In genomic region chr7:57375783-57376182, GRCh38 we compare ENCODE assay signal across 22 cellular contexts.
"Had no signal": no experiment of that assay in that cellular context is flagged by ENCODE, and none has a peak within 500 bp of the region (broad histone marks: within the 10 kb centered on the region; RNA-seq: fewer than 3 reads in every experiment).

No MANE protein-coding gene starts in this region.

- FAIRE-seq: bronchial epithelial cell had no signal

- H3K4me3 Mint-ChIP-seq: activated CD8-positive, alpha-beta T cell treated with anti-CD3 and anti-CD28 coated beads, Interleukin-2, amount 10 ng/mL, durations not matched to agents 7 days and 5 days; activated naive CD8-positive, alpha-beta T cell treated with anti-CD3 and anti-CD28 coated beads, Interleukin-2, amount 10 ng/mL, durations not matched to agents 7 days and 5 days; T-helper 17 cell; WTC11 had no signal

- H3K27me3 ChIP-seq: Peyer's patch had no signal

- DNase-seq: activated CD4-positive, alpha-beta T cell treated with anti-CD3 and anti-CD28 coated beads for 48 hours; activated CD4-positive, alpha-beta T cell treated with anti-CD3 and anti-CD28 coated beads, Interleukin-2, amount 50 U/mL, for 4 hours; activated CD4-positive, CD25-positive, alpha-beta regulatory T cell treated with anti-CD3 and anti-CD28 coated beads, Interleukin-2, amount 50 U/mL, for 72 hours; activated CD8-positive, alpha-beta memory T cell treated with anti-CD3 and anti-CD28 coated beads, Interleukin-2, amount 50 U/mL, for 48 hours; activated CD8-positive, alpha-beta T cell treated with anti-CD3 and anti-CD28 coated beads, Interleukin-2, amount 10 ng/mL, durations not matched to agents 7 days and 5 days; activated naive CD4-positive, alpha-beta T cell treated with anti-CD3 and anti-CD28 coated beads, Interleukin-2, amount 50 U/mL, for 16 hours; activated naive CD8-positive, alpha-beta T cell treated with anti-CD3 and anti-CD28 coated beads, Interleukin-2, amount 10 ng/mL, durations not matched to agents 7 days and 5 days; activated T-cell treated with anti-CD3 and anti-CD28 coated beads, Interleukin-2, amount 50 U/mL, for 1 hour; NCI-H1092; NCI-H1930; NCI-H2107; NCI-H2171 treated with DMSO at 0.1 percent for 48 hours; NCI-H226; NCI-H526; NK-92 treated with Interleukin-12 subunit alpha and Interleukin-12 subunit beta, amount 100 ng/mL, for 24 hours; Peyer's patch; SIG-M5; T-helper 17 cell; T-helper 9 cell had no signal

- H3K27me3 Mint-ChIP-seq: activated naive CD8-positive, alpha-beta T cell treated with anti-CD3 and anti-CD28 coated beads, Interleukin-2, amount 10 ng/mL, durations not matched to agents 7 days and 5 days; T-helper 17 cell had no signal

- H3K27ac ChIP-seq: KMS-11, Peyer's patch had no signal

- H3K36me3 ChIP-seq: Peyer's patch had no signal

- H3K4me3 ChIP-seq: Peyer's patch had no signal

- H3K4me1 Mint-ChIP-seq: activated naive CD8-positive, alpha-beta T cell treated with anti-CD3 and anti-CD28 coated beads, Interleukin-2, amount 10 ng/mL, durations not matched to agents 7 days and 5 days; T-helper 17 cell; WTC11 had no signal

- H3K27ac Mint-ChIP-seq: activated CD8-positive, alpha-beta T cell treated with anti-CD3 and anti-CD28 coated beads, Interleukin-2, amount 10 ng/mL, durations not matched to agents 7 days and 5 days; activated naive CD8-positive, alpha-beta T cell treated with anti-CD3 and anti-CD28 coated beads, Interleukin-2, amount 10 ng/mL, durations not matched to agents 7 days and 5 days; T-helper 17 cell; WTC11 had no signal

- H3K4me1 ChIP-seq: Peyer's patch had no signal

- H3K9ac ChIP-seq: KMS-11 had no signal
